Comparison of ENCODE assay signal across 8 cellular contexts in the genomic region with DNA sequence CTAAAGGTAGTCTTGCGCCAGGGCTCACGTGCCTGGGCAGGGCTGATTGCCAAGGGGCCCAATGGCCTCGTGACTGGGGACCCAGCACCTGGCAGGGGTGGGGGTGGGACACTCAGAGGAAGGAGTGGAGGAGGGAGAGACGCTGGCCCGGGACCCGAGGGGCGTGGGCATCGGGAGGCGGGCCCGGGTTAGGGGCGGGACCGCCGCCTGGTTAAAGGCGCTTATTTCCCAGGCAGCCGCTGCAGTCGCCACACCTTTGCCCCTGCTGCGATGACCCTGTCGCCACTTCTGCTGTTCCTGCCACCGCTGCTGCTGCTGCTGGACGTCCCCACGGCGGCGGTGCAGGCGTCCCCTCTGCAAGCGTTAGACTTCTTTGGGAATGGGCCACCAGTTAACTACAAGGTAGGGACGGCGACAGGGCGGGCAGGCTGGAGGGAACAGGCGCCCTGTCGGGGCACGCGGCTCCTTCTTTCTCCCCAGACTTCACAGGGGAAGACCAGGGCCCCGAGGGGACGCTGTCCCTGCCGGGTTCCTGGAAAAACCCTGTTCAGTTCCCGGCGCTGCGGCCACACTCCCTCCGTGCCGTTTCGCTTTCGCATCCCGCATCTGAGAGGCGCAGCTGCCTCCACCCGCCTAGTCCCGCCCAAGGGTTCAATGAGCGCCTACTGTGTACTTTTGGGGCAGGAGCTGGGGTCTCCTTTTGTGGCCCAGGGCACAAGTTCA. TPM values are rescaled to one million over a fixed set of nuclear protein-coding genes. Genes with fewer than 3 reads are reported as not detected.
DNase-seq lines count a peak whose midpoint lies in the region; ATAC-seq and TF ChIP-seq lines count a peak whose summit lies in the region.

IFI30 (plus strand) TSS at position 242 of the 723 bp plus-strand sequence; CDS start at position 271, 29 bp downstream.

- H3K79me2 ChIP-seq in OCI-LY7 (ENCODE audit: insufficient read depth, low read depth, low read length) (peaks cover 24% of the 10 kb centered on the region), osteoblast (ENCODE audit: insufficient read depth, low read length) (peaks cover 4% of the 10 kb centered on the region)

- peak within 1 kb of the TSS; percentile 89 for H3K27ac Mint-ChIP-seq in activated T-helper 17 cell treated with anti-CD3 and anti-CD28 coated beads, Interleukin-2, amount 50 U/mL, for 72 hours

- peak; percentile 51 for ATAC-seq in HG03280 (IDR thresholded peaks at IDR 0.05; ENCODE audit: unreplicated experiment)
- ATAC-seq in activated T-helper 17 cell treated with anti-CD3 and anti-CD28 coated beads, Interleukin-2, amount 50 U/mL, for 72 hours (replicated peaks), result peak; percentile 88

- CTCF ChIA-PET in BJ (lab: Yijun Ruan, JAX), result no interaction called here
- CTCF ChIA-PET in OCI-LY7 (lab: Charles Lee; ENCODE audit: unreplicated experiment), result no interaction called here

- no TSS peak for BruUV-seq in OCI-LY7 (replicated peaks; lab: Mats Ljungman, UMichigan)

- peaks cover 28% of the 10 kb centered on the region for H3K36me3 Mint-ChIP-seq in activated T-helper 17 cell treated with anti-CD3 and anti-CD28 coated beads, Interleukin-2, amount 50 U/mL, for 72 hours (ENCODE audit: low read depth)

- no peaks in the 10 kb centered on the region for H3K27me3 ChIP-seq in BJ (ENCODE audit: control insufficient read depth, insufficient read depth, low read length)
- H3K27me3 ChIP-seq in osteoblast (ENCODE audit: insufficient read depth, low read length), result no peaks in the 10 kb centered on the region

- peak; percentile 99 for TF ChIP-seq POLR2A in GM18951 (IDR thresholded peaks at IDR 0.05; ENCODE audit: extremely low read depth, insufficient read depth, insufficient read length)

- no peaks in the 10 kb centered on the region for H3K9me3 ChIP-seq in OCI-LY7 (ENCODE audit: low read length)
- no peaks in the 10 kb centered on the region for H3K9me3 ChIP-seq in osteoblast (ENCODE audit: low read depth, low read length)

- no peaks in the 10 kb centered on the region for H3K9me3 Mint-ChIP-seq in activated T-helper 17 cell treated with anti-CD3 and anti-CD28 coated beads, Interleukin-2, amount 50 U/mL, for 72 hours

- H3K4me1 Mint-ChIP-seq in activated T-helper 17 cell treated with anti-CD3 and anti-CD28 coated beads, Interleukin-2, amount 50 U/mL, for 72 hours, result no peaks in the 10 kb centered on the region

- intact Hi-C loops in OCI-LY7 (cut with micrococcal nuclease; ENCODE audit: unreplicated experiment), result no loop called here

- H2AFZ ChIP-seq in OCI-LY7 (ENCODE audit: low read length) (peak within 1 kb of the TSS; percentile 30; the same call in 1 of the 2 replicates), osteoblast (ENCODE audit: low read length) (peak within 1 kb of the TSS; percentile 84)

- peaks cover 63% of the 10 kb centered on the region for H3K4me1 ChIP-seq in OCI-LY7 (ENCODE audit: insufficient read depth, low read length, poor library complexity, severe bottlenecking)
- H3K4me1 ChIP-seq in osteoblast (ENCODE audit: insufficient read depth, low read length), result peaks cover 23% of the 10 kb centered on the region

- H3K27me3 Mint-ChIP-seq in activated T-helper 17 cell treated with anti-CD3 and anti-CD28 coated beads, Interleukin-2, amount 50 U/mL, for 72 hours, result no peaks in the 10 kb centered on the region

- TF ChIP-seq CTCF in BJ (IDR thresholded peaks at IDR 0.05; ENCODE audit: insufficient read depth, low read depth, low read length) (no peak), OCI-LY7 (conservative IDR thresholded peaks at IDR 0.05; ENCODE audit: low read length) (no peak), osteoblast (IDR thresholded peaks at IDR 0.05; ENCODE audit: extremely low read depth, low read depth, low read length) (no peak)

- DNase-seq in BJ (ENCODE audit: low read depth) (no peak), OCI-LY7 (ENCODE audit: low spot score) (peak; percentile 90), germinal center (ENCODE audit: low spot score) (peak; percentile 91), osteoblast (ENCODE audit: insufficient read length, low spot score, missing footprints) (peak; percentile 97), kidney glomerular epithelial cell (lab: John Stamatoyannopoulos, UW) (no peak)

- H3K36me3 ChIP-seq in BJ (ENCODE audit: control insufficient read depth, insufficient read depth, low read length), result peaks cover 1% of the 10 kb centered on the region; the same call in 1 of the 2 replicates
- peaks cover 36% of the 10 kb centered on the region for H3K36me3 ChIP-seq in OCI-LY7 (ENCODE audit: insufficient read depth, low read length)
- peaks cover 8% of the 10 kb centered on the region for H3K36me3 ChIP-seq in osteoblast (ENCODE audit: insufficient read depth, low read length)

- no peaks in the 10 kb centered on the region for H3K9me2 ChIP-seq in OCI-LY7 (ENCODE audit: insufficient read depth, low read length)

- H3K4me3 ChIP-seq in BJ (ENCODE audit: low read depth, low read length) (peak within 1 kb of the TSS; percentile 66), OCI-LY7 (ENCODE audit: low read depth, low read length, poor library complexity, severe bottlenecking) (peak within 1 kb of the TSS; percentile 88), osteoblast (ENCODE audit: insufficient read depth, low read length) (peak within 1 kb of the TSS; percentile 84)

- in situ Hi-C loops in GM18951 (cut with MboI; ENCODE audit: low sequenced_read_pairs, unreplicated experiment), result no loop called here

- H3K27ac ChIP-seq in OCI-LY7 (ENCODE audit: low read depth, low read length, poor library complexity, severe bottlenecking), result peak within 1 kb of the TSS; percentile 93
- peak within 1 kb of the TSS; percentile 64 for H3K27ac ChIP-seq in osteoblast (ENCODE audit: low read depth, low read length)

- POLR2A ChIA-PET in BJ (lab: Charles Lee), result no interaction called here
- POLR2A ChIA-PET in OCI-LY7 (lab: Charles Lee), result interaction anchor here (1.0 kb wide), 1 partner anchor 9 kb away, joined by 4 read pairs; no protein-coding TSS in a partner anchor

- H4K20me1 ChIP-seq in OCI-LY7 (ENCODE audit: insufficient read depth, low read length) (peaks cover 6% of the 10 kb centered on the region; the same call in 1 of the 2 replicates), osteoblast (ENCODE audit: insufficient read depth, low read length) (no peaks in the 10 kb centered on the region)

- H3K4me3 Mint-ChIP-seq in activated T-helper 17 cell treated with anti-CD3 and anti-CD28 coated beads, Interleukin-2, amount 50 U/mL, for 72 hours, result peak within 1 kb of the TSS; percentile 94

- peak within 1 kb of the TSS; percentile 100 for H3K4me2 ChIP-seq in OCI-LY7 (ENCODE audit: low read length)
- H3K4me2 ChIP-seq in osteoblast (ENCODE audit: insufficient read depth, low read length), result peak within 1 kb of the TSS; percentile 87

RNA-seq across cellular contexts. Expression of gene IFI30, which starts in this region (rescaled TPM):
- 11.1 and 14.5 TPM in 2 replicates for polyA plus RNA-seq in BJ (2011; rRNA removed)
- 1.6 and 4.0 TPM in 2 replicates for polyA minus RNA-seq in BJ (2011; rRNA and poly(A)+ RNA removed)
- 141 and 195 TPM in 2 replicates for total RNA-seq in OCI-LY7 (2014; rRNA removed; shearing (Covaris generic))
- total RNA-seq in OCI-LY7 (2022), result 117 and 170 TPM in 2 replicates
- 10 to 100 TPM; 51.7 to 81.1 TPM for total RNA-seq in activated T-helper 17 cell treated with anti-CD3 and anti-CD28 coated beads, Interleukin-2, amount 50 U/mL, for 72 hours
- 110 and 126 TPM in 2 replicates for total RNA-seq in osteoblast

Comparison
In these comparisons a context has a peak if more than half of its experiments do, and no peak if none do; other contexts are left out.
1. DNase-seq: peak in OCI-LY7 (single experiment), germinal center (single experiment) and osteoblast (single experiment); none in BJ (single experiment) and kidney glomerular epithelial cell (single experiment).
2. Peak in every context shown above with its lines, with median percentiles within 50 percentile points of each other: H3K4me3 ChIP-seq.